8 cellular contexts compared by ENCODE assay signal in the genomic region with DNA sequence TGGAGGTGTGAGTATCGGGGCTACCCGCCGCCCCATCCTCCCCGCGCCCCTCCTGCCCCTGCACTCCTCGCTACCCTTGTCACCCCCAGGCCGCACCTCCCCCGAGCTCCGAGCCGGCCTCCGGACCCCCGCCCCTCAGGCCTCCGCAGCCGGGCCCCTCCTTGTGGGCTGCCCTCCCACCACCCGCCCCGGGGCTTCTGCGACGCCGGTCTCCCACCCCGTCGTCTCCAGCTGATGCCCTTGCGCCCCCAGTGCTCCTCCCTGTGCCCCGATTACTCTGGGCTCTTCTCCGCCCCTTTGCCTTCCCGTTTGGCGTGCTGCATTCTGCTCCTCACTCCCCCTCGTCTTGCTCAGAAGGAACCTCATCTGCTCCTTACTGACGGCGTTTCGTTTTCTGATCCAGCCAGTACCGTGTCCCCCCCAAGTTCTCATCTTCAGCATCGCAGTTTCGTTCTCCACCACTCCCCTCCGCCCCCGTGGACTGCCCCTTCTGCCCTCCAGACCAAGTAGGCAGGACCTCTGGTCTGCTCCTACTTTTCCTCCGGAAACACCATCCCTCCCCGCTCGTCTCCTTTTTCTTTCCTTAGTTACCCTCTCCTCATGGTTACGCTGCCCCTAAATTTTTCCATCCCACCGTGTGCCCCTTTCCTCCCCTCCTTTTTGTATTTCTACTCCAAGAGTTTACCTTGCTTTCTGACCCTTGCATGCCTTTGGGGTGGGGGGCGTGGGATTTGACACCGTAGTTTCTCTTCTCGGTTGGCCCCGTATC. TPM values are rescaled to one million over a fixed set of nuclear protein-coding genes. Genes with fewer than 3 reads are reported as not detected.
A peak's percentile ranks its signal among the peaks of the same experiment; 100 is the strongest.
DNase-seq lines count a peak whose midpoint lies in the region; ATAC-seq and TF ChIP-seq lines count a peak whose summit lies in the region.

No MANE protein-coding gene starts in this region.

- peak overlapping the region; percentile 80 for H3K9ac ChIP-seq in IMR-90 (ENCODE audit: low read depth, low read length)

- H3K27ac ChIP-seq in IMR-90 (ENCODE audit: insufficient read depth, low read length), result peak overlapping the region; percentile 89
- H3K27ac ChIP-seq in muscle layer of duodenum (ENCODE audit: low read length), result peak overlapping the region; percentile 79
- peak overlapping the region; percentile 97 to 98 for H3K27ac ChIP-seq in tibial artery

- H2AK9ac ChIP-seq in IMR-90 (replicated peaks; ENCODE audit: low read depth, low read length, poor library complexity), result peak overlapping the region; percentile 92

- DNase-seq in stimulated activated CD4-positive, alpha-beta T cell treated with anti-CD3 and anti-CD28 coated beads, Interleukin-12 subunit alpha, Interleukin-12 subunit beta, amount 100 ng/mL, for 4 hours, result peak; percentile 16
- no peak for DNase-seq in stimulated activated CD4-positive, alpha-beta T cell treated with anti-CD3 and anti-CD28 coated beads, Interleukin-15, amount 100 ng/mL, for 24 hours
- DNase-seq in IMR-90 (no peak), epithelial cell of proximal tubule (ENCODE audit: low read depth) (no peak), tibial artery (peak; percentile 45 to 70)
- DNase-seq in activated CD4-positive, alpha-beta T cell treated with anti-CD3 and anti-CD28 coated beads for 36 hours, result peak; percentile 48
- DNase-seq in effector CD4-positive, alpha-beta T cell, result no peak

- H3K27ac Mint-ChIP-seq in activated CD4-positive, alpha-beta T cell treated with anti-CD3 and anti-CD28 coated beads for 36 hours, result peak overlapping the region; percentile 95

- intact Hi-C loops in IMR-90 (cut with micrococcal nuclease) (no loop called here), tibial artery (cut with DNase I; ENCODE audit: low total_unique reads) (loop anchor here (5.0 kb wide), 1 partner anchor 155 kb away; a partner anchor contains a TSS)
- intact Hi-C loops in activated CD4-positive, alpha-beta T cell treated with anti-CD3 and anti-CD28 coated beads for 36 hours (cut with DNase I, micrococcal nuclease), result loop anchor here in 1 of 2 experiments (1.0 to 5.0 kb wide), 8 partner anchors 101 to 446 kb away; a partner anchor contains a TSS

- peak overlapping the region; percentile 21; the same call in 1 of the 3 replicates for H2BK15ac ChIP-seq in IMR-90 (ENCODE audit: low read depth, low read length)

- H3K4me1 ChIP-seq in IMR-90 (ENCODE audit: control insufficient read depth, insufficient read depth, low read length) (peaks cover 10% of the 10 kb centered on the region), muscle layer of duodenum (ENCODE audit: control insufficient read depth in 1 of 2, insufficient read depth in 2 of 2, low read length in 2 of 2) (peaks cover 0 to 30% of the 10 kb centered on the region in 2 donors), tibial artery (peaks cover 0 to 46% (median 11%) of the 10 kb centered on the region in 4 donors)

- peaks cover 10% of the 10 kb centered on the region for H3K36me3 Mint-ChIP-seq in activated CD4-positive, alpha-beta T cell treated with anti-CD3 and anti-CD28 coated beads for 36 hours (ENCODE audit: low read depth)

- peak overlapping the region; percentile 99 for H3K4me3 Mint-ChIP-seq in activated CD4-positive, alpha-beta T cell treated with anti-CD3 and anti-CD28 coated beads for 36 hours

- peak overlapping the region; percentile 97 for H2AFZ ChIP-seq in IMR-90 (replicated peaks; ENCODE audit: low read length, poor library complexity)

- in situ Hi-C loops in IMR-90 (cut with MboI; ENCODE audit: low sequenced_read_pairs), result no loop called here

- H3K9me3 Mint-ChIP-seq in activated CD4-positive, alpha-beta T cell treated with anti-CD3 and anti-CD28 coated beads for 36 hours (ENCODE audit: low read depth), result no peaks in the 10 kb centered on the region

- peak overlapping the region; percentile 99 for H3K4me2 ChIP-seq in IMR-90 (ENCODE audit: low read depth, low read length)

- peaks cover 15 to 51% of the 10 kb centered on the region in 2 experiments for H3K79me1 ChIP-seq in IMR-90 (ENCODE audit: low read depth in 1 of 2, low read length in 2 of 2)

- H4K8ac ChIP-seq in IMR-90 (ENCODE audit: low read depth in 2 of 2, low read length in 2 of 2), result peak overlapping the region; percentile 21 to 68; a peak in 2 of 4 replicates

- H3K27me3 ChIP-seq in IMR-90 (ENCODE audit: control insufficient read depth, insufficient read depth, low read length) (no peaks in the 10 kb centered on the region), muscle layer of duodenum (ENCODE audit: low read depth, low read length) (no peaks in the 10 kb centered on the region), tibial artery (no peaks in the 10 kb centered on the region)

- no peak for TF ChIP-seq RAD21 in IMR-90 (IDR thresholded peaks at IDR 0.05; ENCODE audit: low read length)

- H2BK5ac ChIP-seq in IMR-90 (ENCODE audit: low read depth, low read length, poor library complexity, severe bottlenecking), result peak overlapping the region; percentile 95

- peaks cover 11% of the 10 kb centered on the region; the same call in 1 of the 2 replicates for H3K9me1 ChIP-seq in IMR-90 (ENCODE audit: insufficient read depth, low read length)

- no peaks in the 10 kb centered on the region for H3K36me3 ChIP-seq in IMR-90 (ENCODE audit: control insufficient read depth, insufficient read depth, low read length)
- H3K36me3 ChIP-seq in muscle layer of duodenum (ENCODE audit: control insufficient read depth in 1 of 2, insufficient read depth in 2 of 2, low read length in 2 of 2), result no peaks in the 10 kb centered on the region
- peaks cover 0 to 6% (median 0%) of the 10 kb centered on the region in 3 donors for H3K36me3 ChIP-seq in tibial artery

- H3K4me1 Mint-ChIP-seq in activated CD4-positive, alpha-beta T cell treated with anti-CD3 and anti-CD28 coated beads for 36 hours, result peaks cover 50% of the 10 kb centered on the region

- peak overlapping the region; percentile 79 for H3K14ac ChIP-seq in IMR-90 (replicated peaks; ENCODE audit: low read depth, low read length)

- H3K9me3 ChIP-seq in IMR-90 (ENCODE audit: control insufficient read depth, insufficient read depth, low read length), result no peaks in the 10 kb centered on the region
- H3K9me3 ChIP-seq in muscle layer of duodenum (ENCODE audit: control insufficient read depth in 1 of 2, low read length in 2 of 2), result no peaks in the 10 kb centered on the region
- H3K9me3 ChIP-seq in tibial artery, result no peaks in the 10 kb centered on the region

- 0 out of 2 replicates have a peak overlapping the region, but pooled peaks have one; percentile 36 for H3K56ac ChIP-seq in IMR-90 (ENCODE audit: extremely low read depth, insufficient read depth, low read length)

- H4K91ac ChIP-seq in IMR-90 (ENCODE audit: insufficient read depth, low read depth, low read length), result peak overlapping the region; percentile 46

- H3K18ac ChIP-seq in IMR-90 (ENCODE audit: low read depth, low read length), result peak overlapping the region; percentile 2

- ATAC-seq in IMR-90 (ENCODE audit: low read depth), result peak; percentile 16
- peak; percentile 11 for ATAC-seq in activated CD4-positive, alpha-beta T cell treated with anti-CD3 and anti-CD28 coated beads for 36 hours

- TF ChIP-seq CTCF in IMR-90 (conservative IDR thresholded peaks at IDR 0.05; ENCODE audit: low read depth, low read length) (no peak), epithelial cell of proximal tubule (conservative IDR thresholded peaks at IDR 0.05; ENCODE audit: low read depth, low read length) (no peak), tibial artery (IDR thresholded peaks at IDR 0.05) (no peak)

- no TSS peak for BruUV-seq in IMR-90 (replicated peaks; lab: Mats Ljungman, UMichigan)

- peak overlapping the region; percentile 93 for H3K23ac ChIP-seq in IMR-90 (ENCODE audit: low read depth, low read length)

- POLR2A ChIA-PET in IMR-90 (lab: Charles Lee; ENCODE audit: unreplicated experiment), result no interaction called here
- POLR2A ChIA-PET in activated CD4-positive, alpha-beta T cell treated with anti-CD3 and anti-CD28 coated beads for 36 hours (lab: Charles Lee), result interaction anchor here (0.7 kb wide), 1 partner anchor 117 kb away, joined by 4 read pairs; no protein-coding TSS in a partner anchor

- H2AK5ac ChIP-seq in IMR-90 (ENCODE audit: low read depth, low read length), result peak overlapping the region; percentile 38; the same call in 1 of the 2 replicates

- H3K4me3 ChIP-seq in IMR-90 (ENCODE audit: insufficient read depth, low read depth, low read length) (peak overlapping the region; percentile 84), epithelial cell of proximal tubule (ENCODE audit: low read depth, low read length) (peak overlapping the region; percentile 67), muscle layer of duodenum (ENCODE audit: low read depth in 1 of 2, low read length in 2 of 2) (peak overlapping the region; percentile 92 to 95), tibial artery (peak overlapping the region; percentile 99)

- peak overlapping the region; percentile 62 for H3K4ac ChIP-seq in IMR-90 (ENCODE audit: low read depth, low read length)

- H4K5ac ChIP-seq in IMR-90 (ENCODE audit: low read depth, low read length), result 0 out of 2 replicates have a peak overlapping the region, but pooled peaks have one; percentile 3

- dilution Hi-C loops in IMR-90 (cut with HindIII; ENCODE audit: low sequenced_read_pairs, unreplicated experiment), result no loop called here

- peaks cover 3% of the 10 kb centered on the region for H3K27me3 Mint-ChIP-seq in activated CD4-positive, alpha-beta T cell treated with anti-CD3 and anti-CD28 coated beads for 36 hours

- 0% methylated on average over 17 of the region's 44 CpGs; no CpG with 5 or more reads in 1 of the 2 experiments for whole genome bisulfite sequencing in IMR-90 (ENCODE audit: extremely low coverage in 2 of 2, insufficient read length in 1 of 2), 2 experiments

- TF ChIP-seq POLR2A in IMR-90 (IDR thresholded peaks at IDR 0.05; ENCODE audit: low read depth, low read length), result no peak

- peaks cover 15% of the 10 kb centered on the region; the same call in 1 of the 2 replicates for H4K20me1 ChIP-seq in IMR-90 (ENCODE audit: insufficient read depth, low read length)

- H2BK20ac ChIP-seq in IMR-90 (ENCODE audit: low read depth, low read length), result no peak overlapping the region

- CTCF ChIA-PET in IMR-90 (lab: Yijun Ruan, JAX), result no interaction called here
- CTCF ChIA-PET in activated CD4-positive, alpha-beta T cell treated with anti-CD3 and anti-CD28 coated beads for 36 hours (lab: Charles Lee), result interaction anchor here (1.0 kb wide), 1 partner anchor 11 kb away, joined by 3 read pairs; no protein-coding TSS in a partner anchor

- H2BK120ac ChIP-seq in IMR-90 (ENCODE audit: low read depth, low read length), result peak overlapping the region; percentile 29

TF ChIP-seq in IMR-90, 13 proteins besides CTCF, POLR2A, EP300 and RAD21 (continues in another document):
- no peak for TF ChIP-seq MAZ (IDR thresholded peaks at IDR 0.05; ENCODE audit: borderline replicate concordance, low read depth, low read length)
- 0 out of 2 replicates have a peak, but pooled peaks have one; percentile 19 for TF ChIP-seq MXI1 (IDR thresholded peaks at IDR 0.05; ENCODE audit: borderline replicate concordance, low read depth, low read length)

RNA-seq across cellular contexts. Expression of a gene that starts 0.8 kb away (rescaled TPM):
- total RNA-seq in IMR-90 (2012; rRNA removed) (25.6 and 34.4 TPM in 2 replicates), epithelial cell of proximal tubule (13.2 and 14.8 TPM in 2 replicates)
- 9.3 and 12.3 TPM in 2 replicates for polyA plus RNA-seq in IMR-90 (2012; rRNA removed)
- 4.6 and 5.4 TPM in 2 replicates for polyA plus RNA-seq in IMR-90 (2012; cell fraction: cytosol; rRNA removed)
- 6.0 and 17.1 TPM in 2 replicates for polyA plus RNA-seq in IMR-90 (2012; cell fraction: nucleus; rRNA removed; ENCODE audit: low replicate concordance)
- total RNA-seq in activated CD4-positive, alpha-beta T cell treated with anti-CD3 and anti-CD28 coated beads for 36 hours, result 10 to 100 TPM; 28.5 to 29.1 TPM

Comparison
In these comparisons a context has a peak if more than half of its experiments do, and no peak if none do; other contexts are left out.
1. DNase-seq: peak in stimulated activated CD4-positive, alpha-beta T cell treated with anti-CD3 and anti-CD28 coated beads, Interleukin-12 subunit alpha, Interleukin-12 subunit beta, amount 100 ng/mL, for 4 hours (single experiment), activated CD4-positive, alpha-beta T cell treated with anti-CD3 and anti-CD28 coated beads for 36 hours (single experiment) and tibial artery (2 of 2); none in stimulated activated CD4-positive, alpha-beta T cell treated with anti-CD3 and anti-CD28 coated beads, Interleukin-15, amount 100 ng/mL, for 24 hours (single experiment), IMR-90 (single experiment), epithelial cell of proximal tubule (single experiment) and effector CD4-positive, alpha-beta T cell (single experiment).
2. Peak in every context shown above with its lines, with median percentiles within 50 percentile points of each other: H3K27ac ChIP-seq and H3K4me3 ChIP-seq.